8 cellular contexts compared by ENCODE assay signal in the genomic region with DNA sequence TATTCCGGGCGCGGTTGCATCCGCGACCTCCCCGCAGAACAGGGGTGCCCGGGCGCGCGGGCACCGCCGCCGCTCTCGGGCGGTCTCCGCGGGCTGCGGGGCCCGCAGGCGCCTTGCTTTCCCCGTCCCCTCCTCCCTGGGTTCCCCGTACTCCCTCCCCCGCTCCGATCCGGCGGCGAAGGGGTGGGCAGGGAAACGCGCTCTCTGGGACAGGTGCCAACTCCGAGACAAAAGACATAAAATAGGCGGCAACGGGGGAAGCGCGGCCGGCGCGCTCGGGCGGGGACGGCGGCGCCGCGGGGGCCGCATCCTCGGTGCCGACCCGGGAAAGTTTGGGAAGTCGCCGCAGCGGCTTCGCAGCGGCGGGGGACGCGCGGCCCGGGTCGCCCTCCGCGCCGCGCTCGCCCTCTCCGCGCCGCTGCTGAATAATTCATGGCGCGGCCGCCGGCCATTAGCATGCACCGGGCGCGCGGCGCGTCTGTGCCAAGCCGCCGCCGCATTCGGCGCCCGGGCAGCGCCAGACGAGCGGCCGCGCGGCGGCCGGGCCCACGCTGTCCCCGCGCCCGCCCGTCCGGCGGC.
DNase-seq lines count a peak whose midpoint lies in the region; ATAC-seq and TF ChIP-seq lines count a peak whose summit lies in the region.

No MANE protein-coding gene starts in this region.

- DNase-seq in HuH-7.5 (ENCODE audit: low spot score) (peak; percentile 54), SHP77 treated with DMSO at 0.1 percent for 48 hours (lab: John Stamatoyannopoulos, UW) (peak; percentile 79), adrenal gland (peak; percentile 95 to 97 (median 96)), heart right ventricle (peak; percentile 94 to 97), aorta (peak; percentile 95)

- intact Hi-C loops in adrenal gland (cut with DNase I) (loop anchor here (5.0 to 10.0 kb wide), 2 partner anchors 57 to 59 kb away; no protein-coding TSS in a partner anchor), heart right ventricle (cut with DNase I) (loop anchor here in 7 of 10 donors (5.0 to 10.0 kb wide), 5 partner anchors 34 to 64 kb away; no protein-coding TSS in a partner anchor), aorta (cut with DNase I) (loop anchor here (2.0 to 5.0 kb wide), 4 partner anchors 15 to 64 kb away; no protein-coding TSS in a partner anchor)

- H3K4me2 ChIP-seq in parathyroid adenoma (ENCODE audit: low read length), result peak overlapping the region; percentile 47

- no peaks in the 10 kb centered on the region for H3K9me3 ChIP-seq in ES-I3 (ENCODE audit: control insufficient read depth, insufficient read depth, low read length)
- no peaks in the 10 kb centered on the region for H3K9me3 ChIP-seq in adrenal gland (replicated peaks in 1 of 3)
- no peaks in the 10 kb centered on the region for H3K9me3 ChIP-seq in heart right ventricle
- no peaks in the 10 kb centered on the region for H3K9me3 ChIP-seq in parathyroid adenoma (ENCODE audit: control insufficient read depth, low read length)
- no peaks in the 10 kb centered on the region for H3K9me3 ChIP-seq in aorta (ENCODE audit: control insufficient read depth, low read length)

- TF ChIP-seq CTCF in adrenal gland (IDR thresholded peaks at IDR 0.05), result no peak
- no peak for TF ChIP-seq CTCF in heart right ventricle (IDR thresholded peaks at IDR 0.05)
- TF ChIP-seq CTCF in parathyroid adenoma (IDR thresholded peaks at IDR 0.05), result no peak

- H3K9ac ChIP-seq in ES-I3 (ENCODE audit: low read depth, low read length) (peak overlapping the region; percentile 81), parathyroid adenoma (no peak overlapping the region)

- H3K27ac ChIP-seq in adrenal gland (peak overlapping the region; percentile 79 to 98 (median 97)), heart right ventricle (peak overlapping the region; percentile 93 to 100 (median 98)), parathyroid adenoma (peak overlapping the region; percentile 32), aorta (ENCODE audit: low read depth in 1 of 2, low read length in 2 of 2) (peak overlapping the region; percentile 95 to 98)

- H3K36me3 ChIP-seq in ES-I3 (ENCODE audit: insufficient read depth, low read length) (no peaks in the 10 kb centered on the region), adrenal gland (replicated peaks in 1 of 2) (peaks cover 0 to 7% of the 10 kb centered on the region in 2 donors), heart right ventricle (peaks cover 0 to 27% (median 0%) of the 10 kb centered on the region in 9 donors), parathyroid adenoma (ENCODE audit: control insufficient read depth, insufficient read depth, low read length) (no peaks in the 10 kb centered on the region), aorta (ENCODE audit: control insufficient read depth in 1 of 2, insufficient read depth in 2 of 2, low read length in 1 of 2) (no peaks in the 10 kb centered on the region)

- peaks cover 30% of the 10 kb centered on the region for H3K79me2 ChIP-seq in parathyroid adenoma

- H3K4me3 ChIP-seq in adrenal gland, result peak overlapping the region in 3 of 4 donors; percentile 16 to 76 (median 58)
- H3K4me3 ChIP-seq in heart right ventricle, result peak overlapping the region; percentile 57 to 98 (median 83)
- peak overlapping the region; percentile 48 for H3K4me3 ChIP-seq in parathyroid adenoma (ENCODE audit: low read depth, low read length)
- H3K4me3 ChIP-seq in aorta (ENCODE audit: low read length in 2 of 2), result peak overlapping the region; percentile 63 to 95

- peak; percentile 55 to 86 for TF ChIP-seq POLR2A in adrenal gland (IDR thresholded peaks at IDR 0.05)

- H3K27me3 ChIP-seq in adrenal gland, result no peaks in the 10 kb centered on the region
- no peaks in the 10 kb centered on the region for H3K27me3 ChIP-seq in heart right ventricle
- no peaks in the 10 kb centered on the region for H3K27me3 ChIP-seq in parathyroid adenoma (ENCODE audit: control insufficient read depth, insufficient read depth, low read length)
- H3K27me3 ChIP-seq in aorta (ENCODE audit: control insufficient read depth in 1 of 2, insufficient read depth in 2 of 2, low read length in 1 of 2), result no peaks in the 10 kb centered on the region

- ATAC-seq in heart right ventricle (peak; percentile 31 to 67 (median 48)), aorta (ENCODE audit: low FRiP score) (peak; percentile 48), GM21447 (IDR thresholded peaks at IDR 0.05; ENCODE audit: unreplicated experiment) (no peak)

- no peak overlapping the region for H2AFZ ChIP-seq in parathyroid adenoma

- H3K4me1 ChIP-seq in ES-I3 (ENCODE audit: insufficient read depth, low read length), result 0 out of 2 replicates have a peak, but pooled peaks cover 3% of the 10 kb centered on the region
- peaks cover 45 to 53% of the 10 kb centered on the region in 2 donors for H3K4me1 ChIP-seq in adrenal gland (replicated peaks in 1 of 2)
- peaks cover 8 to 78% (median 57%) of the 10 kb centered on the region in 9 donors for H3K4me1 ChIP-seq in heart right ventricle
- H3K4me1 ChIP-seq in parathyroid adenoma, result peaks cover 2% of the 10 kb centered on the region
- peaks cover 0 to 3% of the 10 kb centered on the region in 2 donors for H3K4me1 ChIP-seq in aorta (ENCODE audit: control insufficient read depth in 1 of 2, insufficient read depth in 2 of 2, low read length in 2 of 2)

- WGBS in adrenal gland, 4 donors, result 0 to 1% (median 0%) methylated on average over 11 to 98 of the region's 98 CpGs; no CpG with 5 or more reads in 1 of the 4 donors
- 0 to 1% methylated on average over 82 to 92 of the region's 98 CpGs for WGBS in heart right ventricle, 2 donors
- WGBS in aorta, 2 donors, result 0% methylated on average over 80 to 98 of the region's 98 CpGs

Comparison
In these comparisons a context has a peak if more than half of its experiments do, and no peak if none do; other contexts are left out.
1. H3K27ac ChIP-seq: peak in every context shown above with its lines; median percentile 98 in heart right ventricle; 97 in adrenal gland; 96 in aorta; 32 in parathyroid adenoma.